Comparison of ENCODE assay signal across 2 cellular contexts in genomic region chr11:112143597-112143996, GRCh38.
TF ChIP-seq lines count a peak whose summit lies in the region.

No MANE protein-coding gene starts in this region.

TF ChIP-seq in HepG2, 621 proteins besides CTCF, POLR2A, EP300 and RAD21:
- TF ChIP-seq ATF7 (IDR thresholded peaks at IDR 0.05) (peak; percentile 57; the same call in 1 of the 2 replicates), ATF7 (CRISPR knock-in tag; IDR thresholded peaks at IDR 0.05) (no peak), ZFY (CRISPR knock-in tag; IDR thresholded peaks at IDR 0.05) (no peak), HIVEP1 (CRISPR knock-in tag; IDR thresholded peaks at IDR 0.05) (no peak)
TF ChIP-seq in HepG2: peak in this region for 1.

TF ChIP-seq in HEK293, 187 proteins besides CTCF, POLR2A, EP300 and RAD21:
- TF ChIP-seq TRIM28 (IDR thresholded peaks at IDR 0.05; ENCODE audit: borderline replicate concordance, low read length) (no peak), SP7 (tag by site-specific recombination; IDR thresholded peaks at IDR 0.05) (no peak), ATF2 (tag by site-specific recombination; IDR thresholded peaks at IDR 0.05; ENCODE audit: low read depth) (0 out of 2 replicates have a peak, but pooled peaks have one; percentile 56), ZNF629 (tag by site-specific recombination; IDR thresholded peaks at IDR 0.05) (no peak), ZBTB1 (tag by site-specific recombination; IDR thresholded peaks at IDR 0.05) (no peak), ZNF561 (tag by site-specific recombination; IDR thresholded peaks at IDR 0.05; ENCODE audit: borderline replicate concordance) (no peak)
